Comparison of ENCODE assay signal across 31 cellular contexts in the genomic region with DNA sequence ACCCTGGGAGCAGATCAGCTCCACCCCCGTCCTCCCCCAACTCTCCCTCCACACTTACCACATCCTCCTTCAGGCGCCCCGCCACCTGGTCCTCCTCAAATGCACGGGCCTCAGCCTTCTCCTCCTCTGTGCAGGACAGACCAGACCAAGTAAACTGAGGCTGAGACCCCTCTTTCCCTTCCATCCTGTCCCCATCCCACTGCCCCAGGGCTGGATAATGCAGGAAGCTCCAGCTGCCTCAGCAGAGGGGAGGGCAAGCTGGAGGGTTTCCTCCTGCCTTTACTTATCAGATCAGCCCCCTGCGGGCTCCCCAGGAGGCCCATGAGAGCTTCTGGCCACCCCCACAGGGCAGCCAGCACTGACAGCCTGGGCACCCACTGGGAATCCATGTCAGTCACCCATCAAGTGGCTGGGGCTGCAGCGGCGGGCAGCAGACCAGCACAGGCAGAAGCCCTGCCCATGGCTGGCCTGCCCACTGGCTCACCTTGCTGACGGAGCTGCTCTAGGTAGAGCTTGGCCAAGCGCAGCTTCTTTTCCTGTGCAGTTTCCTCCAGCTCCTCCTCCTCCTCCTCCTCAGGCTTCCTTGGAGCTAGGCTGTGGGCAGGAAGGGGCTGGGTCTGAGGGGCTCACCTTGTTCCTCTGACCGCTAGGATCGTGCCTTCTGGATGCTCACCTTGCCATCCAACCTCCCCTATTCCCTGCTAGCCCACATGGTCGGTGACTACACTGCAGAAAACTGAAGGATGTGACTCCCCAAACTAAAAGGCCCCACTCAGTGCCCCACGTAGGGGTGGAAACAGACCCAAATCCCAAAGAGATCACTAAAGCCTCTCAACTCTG. TPM values are rescaled to one million over a fixed set of nuclear protein-coding genes. Genes with fewer than 3 reads are reported as not detected.
DNase-seq lines count a peak whose midpoint lies in the region; ATAC-seq and TF ChIP-seq lines count a peak whose summit lies in the region.
"Had no signal": no experiment of that assay in that cellular context is flagged by ENCODE, and none has a peak within 500 bp of the region (broad histone marks: within the 10 kb centered on the region; RNA-seq: fewer than 3 reads in every experiment).

No MANE protein-coding gene starts in this region.

- H2BK120ac ChIP-seq in neuronal stem cell (ENCODE audit: low read depth, low read length), result no peak overlapping the region

- peaks cover 29% of the 10 kb centered on the region for H3K4me1 Mint-ChIP-seq in activated naive CD8-positive, alpha-beta T cell treated with anti-CD3 and anti-CD28 coated beads, Interleukin-2, amount 10 ng/mL, durations not matched to agents 7 days and 5 days
- peaks cover 28% of the 10 kb centered on the region for H3K4me1 Mint-ChIP-seq in activated naive CD8-positive, alpha-beta T cell treated with anti-CD3 and anti-CD28 coated beads, Interleukin-2, amount 50 U/mL, for 24 hours
- peaks cover 34% of the 10 kb centered on the region for H3K4me1 Mint-ChIP-seq in activated B cell treated with CpG ODN at 0.5 μM for 24 hours
- H3K4me1 Mint-ChIP-seq in T-helper 2 cell treated with Interferon-gamma antibody and Interleukin-4, amounts not matched to agents 5 μg/mL and 100 μg/mL, for 36 hours (ENCODE audit: low read depth), result peaks cover 17% of the 10 kb centered on the region

- no peak overlapping the region for H2AK5ac ChIP-seq in neuronal stem cell (ENCODE audit: low read depth, low read length)

- no peaks in the 10 kb centered on the region for H3K27me3 Mint-ChIP-seq in activated naive CD8-positive, alpha-beta T cell treated with anti-CD3 and anti-CD28 coated beads, Interleukin-2, amount 10 ng/mL, durations not matched to agents 7 days and 5 days
- H3K27me3 Mint-ChIP-seq in activated naive CD8-positive, alpha-beta T cell treated with anti-CD3 and anti-CD28 coated beads, Interleukin-2, amount 50 U/mL, for 24 hours, result no peaks in the 10 kb centered on the region
- H3K27me3 Mint-ChIP-seq in activated B cell treated with CpG ODN at 0.5 μM for 24 hours, result no peaks in the 10 kb centered on the region
- no peaks in the 10 kb centered on the region for H3K27me3 Mint-ChIP-seq in T-helper 2 cell treated with Interferon-gamma antibody and Interleukin-4, amounts not matched to agents 5 μg/mL and 100 μg/mL, for 36 hours (ENCODE audit: low read depth)
- H3K27me3 Mint-ChIP-seq: naive thymus-derived CD8-positive, alpha-beta T cell; T-helper 17 cell had no signal

- H3K4me3 ChIP-seq in neuronal stem cell (ENCODE audit: low read length in 2 of 2) (no peak overlapping the region), upper lobe of right lung (no peak overlapping the region)
- H3K4me3 ChIP-seq: BLaER1 treated with 17β-estradiol and CSF1 and Interleukin-3, amounts not matched to agents 10 nM and 100 nM; cardiac muscle cell; esophagus squamous epithelium; uterus had no signal

- no peak overlapping the region for H4K8ac ChIP-seq in neuronal stem cell (ENCODE audit: low read depth, low read length)

- H3K9ac ChIP-seq in neuronal stem cell (ENCODE audit: low read depth, low read length, poor library complexity), result no peak overlapping the region

- peak overlapping the region; percentile 54 for H2BK5ac ChIP-seq in neuronal stem cell (ENCODE audit: low read length)

- DNase-seq in activated naive CD8-positive, alpha-beta T cell treated with anti-CD3 and anti-CD28 coated beads, Interleukin-2, amount 10 ng/mL, durations not matched to agents 7 days and 5 days, result no peak
- DNase-seq in activated naive CD8-positive, alpha-beta T cell treated with anti-CD3 and anti-CD28 coated beads, Interleukin-2, amount 50 U/mL, for 24 hours, result no peak
- DNase-seq in activated B cell treated with CpG ODN at 0.5 μM for 24 hours (peak; percentile 12), neuronal stem cell (ENCODE audit: low spot score) (no peak), upper lobe of right lung (peak; percentile 48)
- DNase-seq in T-helper 2 cell treated with Interferon-gamma antibody and Interleukin-4, amounts not matched to agents 5 μg/mL and 100 μg/mL, for 36 hours (ENCODE audit: low spot score), result no peak
- no peak for DNase-seq in stimulated activated naive CD4-positive, alpha-beta T cell (lab: John Stamatoyannopoulos, UW)
- DNase-seq: activated CD4-positive, alpha-beta T cell treated with anti-CD3 and anti-CD28 coated beads for 4 hours; activated effector memory CD4-positive, alpha-beta T cell treated with anti-CD3 and anti-CD28 coated beads, Interleukin-2, amount 50 U/mL, for 16 hours; DND-41; esophagus squamous epithelium; H9; hippocampal formation; immature natural killer cell; NCI-H1092 treated with DMSO at 0.1 percent for 48 hours; NCI-H2029; NCI-H226; NCI-H774; T-helper 17 cell; uterus had no signal

- no peaks in the 10 kb centered on the region for H3K9me3 Mint-ChIP-seq in activated naive CD8-positive, alpha-beta T cell treated with anti-CD3 and anti-CD28 coated beads, Interleukin-2, amount 10 ng/mL, durations not matched to agents 7 days and 5 days
- H3K9me3 Mint-ChIP-seq in activated naive CD8-positive, alpha-beta T cell treated with anti-CD3 and anti-CD28 coated beads, Interleukin-2, amount 50 U/mL, for 24 hours, result no peaks in the 10 kb centered on the region
- no peaks in the 10 kb centered on the region for H3K9me3 Mint-ChIP-seq in activated B cell treated with CpG ODN at 0.5 μM for 24 hours
- no peaks in the 10 kb centered on the region for H3K9me3 Mint-ChIP-seq in T-helper 2 cell treated with Interferon-gamma antibody and Interleukin-4, amounts not matched to agents 5 μg/mL and 100 μg/mL, for 36 hours
- H3K9me3 Mint-ChIP-seq: H9; mesothelial cell of epicardium; naive thymus-derived CD8-positive, alpha-beta T cell had no signal

- no peak overlapping the region for H3K4ac ChIP-seq in neuronal stem cell (ENCODE audit: low read length)

- intact Hi-C loops in activated B cell treated with CpG ODN at 0.5 μM for 24 hours (cut with micrococcal nuclease), result no loop called here
- intact Hi-C loops in upper lobe of right lung (cut with DNase I), result no loop called here

- H3K27me3 ChIP-seq in neuronal stem cell (ENCODE audit: control insufficient read depth in 3 of 3, insufficient read depth in 3 of 3, low read depth in 1 of 3, low read length in 3 of 3) (no peaks in the 10 kb centered on the region), upper lobe of right lung (no peaks in the 10 kb centered on the region)
- H3K27me3 ChIP-seq: BLaER1 treated with 17β-estradiol and CSF1 and Interleukin-3, amounts not matched to agents 10 nM and 100 nM; cardiac muscle cell; esophagus squamous epithelium; uterus had no signal

- CTCF ChIA-PET in activated B cell treated with CpG ODN at 0.5 μM for 24 hours (lab: Charles Lee), result no interaction called here

- H3K9me3 ChIP-seq in neuronal stem cell (replicated peaks in 1 of 2; ENCODE audit: control insufficient read depth in 2 of 2, insufficient read depth in 1 of 2, low read depth in 1 of 2, low read length in 2 of 2), result no peaks in the 10 kb centered on the region
- no peaks in the 10 kb centered on the region for H3K9me3 ChIP-seq in upper lobe of right lung
- H3K9me3 ChIP-seq: BLaER1 treated with 17β-estradiol and CSF1 and Interleukin-3, amounts not matched to agents 10 nM and 100 nM; Caco-2; esophagus squamous epithelium; uterus had no signal

- H3K36me3 ChIP-seq in neuronal stem cell (replicated peaks in 1 of 2; ENCODE audit: control insufficient read depth in 2 of 2, insufficient read depth in 2 of 2, low read length in 2 of 2) (peaks cover 40 to 64% of the 10 kb centered on the region in 2 donors), upper lobe of right lung (peaks cover 62% of the 10 kb centered on the region)
- H3K36me3 ChIP-seq: uterus had no signal

- TF ChIP-seq CTCF in activated B cell treated with CpG ODN at 0.5 μM for 24 hours (IDR thresholded peaks at IDR 0.05), result no peak
- no peak for TF ChIP-seq CTCF in upper lobe of right lung (IDR thresholded peaks at IDR 0.05)

- peak overlapping the region; percentile 37 for H3K23ac ChIP-seq in neuronal stem cell (ENCODE audit: low read depth, low read length, poor library complexity)

- H3K4me3 Mint-ChIP-seq in activated naive CD8-positive, alpha-beta T cell treated with anti-CD3 and anti-CD28 coated beads, Interleukin-2, amount 10 ng/mL, durations not matched to agents 7 days and 5 days, result no peak overlapping the region
- H3K4me3 Mint-ChIP-seq in activated naive CD8-positive, alpha-beta T cell treated with anti-CD3 and anti-CD28 coated beads, Interleukin-2, amount 50 U/mL, for 24 hours, result no peak overlapping the region
- H3K4me3 Mint-ChIP-seq in activated B cell treated with CpG ODN at 0.5 μM for 24 hours, result no peak overlapping the region
- no peak overlapping the region for H3K4me3 Mint-ChIP-seq in T-helper 2 cell treated with Interferon-gamma antibody and Interleukin-4, amounts not matched to agents 5 μg/mL and 100 μg/mL, for 36 hours
- H3K4me3 Mint-ChIP-seq: H9, mesothelial cell of epicardium, T-helper 17 cell had no signal

- H3K79me1 ChIP-seq in neuronal stem cell (ENCODE audit: low read depth, low read length), result peaks cover 5% of the 10 kb centered on the region

- H3K27ac ChIP-seq in neuronal stem cell (replicated peaks; ENCODE audit: low read length) (no peak overlapping the region), upper lobe of right lung (no peak overlapping the region)
- H3K27ac ChIP-seq: BLaER1 treated with 17β-estradiol and CSF1 and Interleukin-3, amounts not matched to agents 10 nM and 100 nM; cardiac muscle cell; esophagus squamous epithelium; HL-60; uterus had no signal

- H2AFZ ChIP-seq in neuronal stem cell (ENCODE audit: low read length), result no peak overlapping the region

- WGBS in neuronal stem cell (ENCODE audit: extremely low coverage in 2 of 2, insufficient read length in 2 of 2, insufficient replicate concordance in 1 of 2), 2 donors, result no CpG with 5 or more reads among the region's 13 CpGs

- H3K4me1 ChIP-seq in neuronal stem cell (ENCODE audit: control insufficient read depth in 2 of 2, insufficient read depth in 1 of 2, low read depth in 1 of 2, low read length in 2 of 2), result peaks cover 5 to 7% of the 10 kb centered on the region in 2 donors
- H3K4me1 ChIP-seq in upper lobe of right lung, result peaks cover 22% of the 10 kb centered on the region

- ATAC-seq in activated naive CD8-positive, alpha-beta T cell treated with anti-CD3 and anti-CD28 coated beads, Interleukin-2, amount 10 ng/mL, durations not matched to agents 7 days and 5 days (ENCODE audit: low read depth), result no peak
- no peak for ATAC-seq in activated naive CD8-positive, alpha-beta T cell treated with anti-CD3 and anti-CD28 coated beads, Interleukin-2, amount 50 U/mL, for 24 hours
- ATAC-seq in activated B cell treated with CpG ODN at 0.5 μM for 24 hours (ENCODE audit: low read depth) (no peak), upper lobe of right lung (no peak), GM19467 (IDR thresholded peaks at IDR 0.05; ENCODE audit: unreplicated experiment) (no peak)
- ATAC-seq: HepG2; left lobe of liver; naive thymus-derived CD8-positive, alpha-beta T cell; T-helper 17 cell had no signal

- POLR2A ChIA-PET in activated naive CD8-positive, alpha-beta T cell treated with anti-CD3 and anti-CD28 coated beads, Interleukin-2, amount 10 ng/mL, durations not matched to agents 7 days and 5 days (lab: Charles Lee), result no interaction called here
- POLR2A ChIA-PET in activated B cell treated with CpG ODN at 0.5 μM for 24 hours (lab: Charles Lee), result no interaction called here

- no peak overlapping the region for H3K4me2 ChIP-seq in neuronal stem cell (ENCODE audit: insufficient read depth, low read length, poor library complexity, severe bottlenecking)

- H3K27ac Mint-ChIP-seq in activated naive CD8-positive, alpha-beta T cell treated with anti-CD3 and anti-CD28 coated beads, Interleukin-2, amount 10 ng/mL, durations not matched to agents 7 days and 5 days, result peak overlapping the region; percentile 73
- H3K27ac Mint-ChIP-seq in activated naive CD8-positive, alpha-beta T cell treated with anti-CD3 and anti-CD28 coated beads, Interleukin-2, amount 50 U/mL, for 24 hours, result no peak overlapping the region
- no peak overlapping the region for H3K27ac Mint-ChIP-seq in activated B cell treated with CpG ODN at 0.5 μM for 24 hours
- H3K27ac Mint-ChIP-seq in T-helper 2 cell treated with Interferon-gamma antibody and Interleukin-4, amounts not matched to agents 5 μg/mL and 100 μg/mL, for 36 hours, result no peak overlapping the region
- H3K27ac Mint-ChIP-seq: H9, mesothelial cell of epicardium, T-helper 17 cell had no signal

- H4K91ac ChIP-seq in neuronal stem cell (ENCODE audit: low read depth, low read length, poor library complexity), result no peak overlapping the region

- H3K36me3 Mint-ChIP-seq in activated naive CD8-positive, alpha-beta T cell treated with anti-CD3 and anti-CD28 coated beads, Interleukin-2, amount 10 ng/mL, durations not matched to agents 7 days and 5 days, result peaks cover 20% of the 10 kb centered on the region
- H3K36me3 Mint-ChIP-seq in activated naive CD8-positive, alpha-beta T cell treated with anti-CD3 and anti-CD28 coated beads, Interleukin-2, amount 50 U/mL, for 24 hours (ENCODE audit: low read depth), result peaks cover 31% of the 10 kb centered on the region
- H3K36me3 Mint-ChIP-seq in activated B cell treated with CpG ODN at 0.5 μM for 24 hours (ENCODE audit: low read depth), result peaks cover 68% of the 10 kb centered on the region
- peaks cover 29% of the 10 kb centered on the region for H3K36me3 Mint-ChIP-seq in T-helper 2 cell treated with Interferon-gamma antibody and Interleukin-4, amounts not matched to agents 5 μg/mL and 100 μg/mL, for 36 hours (ENCODE audit: low read depth)

- H2BK15ac ChIP-seq in neuronal stem cell (ENCODE audit: low read length), result no peak overlapping the region

- H3K18ac ChIP-seq in neuronal stem cell (ENCODE audit: low read length), result no peak overlapping the region

- no peak overlapping the region for H2BK12ac ChIP-seq in neuronal stem cell (ENCODE audit: low read length)

- no peak overlapping the region for H3K14ac ChIP-seq in neuronal stem cell (ENCODE audit: low read length)

RNA-seq across cellular contexts. Expression of gene RRP9, which starts 3.9 kb away (rescaled TPM):
- total RNA-seq in activated naive CD8-positive, alpha-beta T cell treated with anti-CD3 and anti-CD28 coated beads, Interleukin-2, amount 10 ng/mL, durations not matched to agents 7 days and 5 days, result 10 to 100 TPM; 17.7 to 19.2 TPM
- total RNA-seq in activated B cell treated with CpG ODN at 0.5 μM for 24 hours (30.7 and 32.4 TPM in 2 replicates), upper lobe of right lung (20.6 TPM)
- 11.0 TPM for polyA plus RNA-seq in neuronal stem cell (2013, experiment 1 of 2)
- polyA plus RNA-seq in neuronal stem cell (2013, experiment 2 of 2), result 10.5 TPM

RNA-seq across cellular contexts. Expression of gene PARP3, which starts 4.3 kb away (rescaled TPM):
- total RNA-seq in activated naive CD8-positive, alpha-beta T cell treated with anti-CD3 and anti-CD28 coated beads, Interleukin-2, amount 10 ng/mL, durations not matched to agents 7 days and 5 days, result 10 to 100 TPM; 23.5 to 26.1 TPM
- 9.7 and 12.7 TPM in 2 replicates for total RNA-seq in activated B cell treated with CpG ODN at 0.5 μM for 24 hours
- 1.2 TPM for polyA plus RNA-seq in neuronal stem cell (2013, experiment 1 of 2)
- polyA plus RNA-seq in neuronal stem cell (2013, experiment 2 of 2), result 1.2 TPM
- 20.9 TPM for total RNA-seq in upper lobe of right lung

RNA-seq across cellular contexts. Expression of gene GPR62, which starts 17.4 kb away (rescaled TPM):
- not detected for total RNA-seq in activated naive CD8-positive, alpha-beta T cell treated with anti-CD3 and anti-CD28 coated beads, Interleukin-2, amount 10 ng/mL, durations not matched to agents 7 days and 5 days
- total RNA-seq in activated B cell treated with CpG ODN at 0.5 μM for 24 hours (not detected in 2 replicates), upper lobe of right lung (not detected)
- 0.06 TPM for polyA plus RNA-seq in neuronal stem cell (2013, experiment 1 of 2)
- 0.07 TPM for polyA plus RNA-seq in neuronal stem cell (2013, experiment 2 of 2)
- total RNA-seq: Caco-2; HepG2; left lobe of liver; naive thymus-derived CD8-positive, alpha-beta T cell; RPMI7951; T-helper 17 cell had no signal
- polyA plus RNA-seq: HepG2; immature natural killer cell; naive thymus-derived CD8-positive, alpha-beta T cell had no signal

RNA-seq across cellular contexts. Expression of gene PCBP4, which starts 29.4 kb away (rescaled TPM):
- 10 to 100 TPM; 17.8 to 18.2 TPM for total RNA-seq in activated naive CD8-positive, alpha-beta T cell treated with anti-CD3 and anti-CD28 coated beads, Interleukin-2, amount 10 ng/mL, durations not matched to agents 7 days and 5 days
- total RNA-seq in activated B cell treated with CpG ODN at 0.5 μM for 24 hours (10.3 and 11.0 TPM in 2 replicates), upper lobe of right lung (37.1 TPM)
- polyA plus RNA-seq in neuronal stem cell (2013, experiment 1 of 2), result 68.8 TPM
- polyA plus RNA-seq in neuronal stem cell (2013, experiment 2 of 2), result 66.4 TPM

RNA-seq across cellular contexts. Expression of gene IQCF1, which starts 34.7 kb away (rescaled TPM):
- not detected for total RNA-seq in activated naive CD8-positive, alpha-beta T cell treated with anti-CD3 and anti-CD28 coated beads, Interleukin-2, amount 10 ng/mL, durations not matched to agents 7 days and 5 days
- total RNA-seq in activated B cell treated with CpG ODN at 0.5 μM for 24 hours, result not detected in 2 replicates
- polyA plus RNA-seq in neuronal stem cell (2013, experiment 1 of 2), result 0.11 TPM
- polyA plus RNA-seq in neuronal stem cell (2013, experiment 2 of 2), result 0.07 TPM
- not detected for total RNA-seq in upper lobe of right lung
- total RNA-seq: Caco-2; cardiac muscle cell; esophagus squamous epithelium; frontal cortex; H9; HepG2; left lobe of liver; mesothelial cell of epicardium; naive thymus-derived CD8-positive, alpha-beta T cell; RPMI7951; T-helper 17 cell; uterus had no signal
- polyA plus RNA-seq: cardiac muscle cell; HepG2; immature natural killer cell; naive thymus-derived CD8-positive, alpha-beta T cell had no signal

Comparison
In these comparisons a context has a peak if more than half of its experiments do, and no peak if none do; other contexts are left out.
1. DNase-seq: peak in activated B cell treated with CpG ODN at 0.5 μM for 24 hours (single experiment) and upper lobe of right lung (single experiment); none in activated naive CD8-positive, alpha-beta T cell treated with anti-CD3 and anti-CD28 coated beads, Interleukin-2, amount 10 ng/mL, durations not matched to agents 7 days and 5 days (single experiment), activated naive CD8-positive, alpha-beta T cell treated with anti-CD3 and anti-CD28 coated beads, Interleukin-2, amount 50 U/mL, for 24 hours (single experiment), neuronal stem cell (single experiment), T-helper 2 cell treated with Interferon-gamma antibody and Interleukin-4, amounts not matched to agents 5 μg/mL and 100 μg/mL, for 36 hours (single experiment) and stimulated activated naive CD4-positive, alpha-beta T cell (0 of 6).